1 cellular context compared by ENCODE assay signal in genomic region chr1:9537863-9538668, GRCh38.
TF ChIP-seq lines count a peak whose summit lies in the region.

No MANE protein-coding gene starts in this region.

TF ChIP-seq in K562, 482 proteins besides CTCF, POLR2A, EP300 and RAD21:
- TF ChIP-seq, protein P1, sequence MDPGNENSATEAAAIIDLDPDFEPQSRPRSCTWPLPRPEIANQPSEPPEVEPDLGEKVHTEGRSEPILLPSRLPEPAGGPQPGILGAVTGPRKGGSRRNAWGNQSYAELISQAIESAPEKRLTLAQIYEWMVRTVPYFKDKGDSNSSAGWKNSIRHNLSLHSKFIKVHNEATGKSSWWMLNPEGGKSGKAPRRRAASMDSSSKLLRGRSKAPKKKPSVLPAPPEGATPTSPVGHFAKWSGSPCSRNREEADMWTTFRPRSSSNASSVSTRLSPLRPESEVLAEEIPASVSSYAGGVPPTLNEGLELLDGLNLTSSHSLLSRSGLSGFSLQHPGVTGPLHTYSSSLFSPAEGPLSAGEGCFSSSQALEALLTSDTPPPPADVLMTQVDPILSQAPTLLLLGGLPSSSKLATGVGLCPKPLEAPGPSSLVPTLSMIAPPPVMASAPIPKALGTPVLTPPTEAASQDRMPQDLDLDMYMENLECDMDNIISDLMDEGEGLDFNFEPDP (CRISPR knock-in tag; IDR thresholded peaks at IDR 0.05), result no peak
- peak; percentile 33; the same call in 1 of the 2 replicates for TF ChIP-seq ZNF592 (IDR thresholded peaks at IDR 0.05)
- TF ChIP-seq PCBP2 (IDR thresholded peaks at IDR 0.05; ENCODE audit: low read depth, low read length, poor library complexity, severe bottlenecking), result no peak
- TF ChIP-seq ZKSCAN3 (CRISPR knock-in tag; IDR thresholded peaks at IDR 0.05), result no peak
- no peak for TF ChIP-seq SREBF1 (IDR thresholded peaks at IDR 0.05; ENCODE audit: borderline replicate concordance, low read depth, low read length)
- TF ChIP-seq, protein P2, sequence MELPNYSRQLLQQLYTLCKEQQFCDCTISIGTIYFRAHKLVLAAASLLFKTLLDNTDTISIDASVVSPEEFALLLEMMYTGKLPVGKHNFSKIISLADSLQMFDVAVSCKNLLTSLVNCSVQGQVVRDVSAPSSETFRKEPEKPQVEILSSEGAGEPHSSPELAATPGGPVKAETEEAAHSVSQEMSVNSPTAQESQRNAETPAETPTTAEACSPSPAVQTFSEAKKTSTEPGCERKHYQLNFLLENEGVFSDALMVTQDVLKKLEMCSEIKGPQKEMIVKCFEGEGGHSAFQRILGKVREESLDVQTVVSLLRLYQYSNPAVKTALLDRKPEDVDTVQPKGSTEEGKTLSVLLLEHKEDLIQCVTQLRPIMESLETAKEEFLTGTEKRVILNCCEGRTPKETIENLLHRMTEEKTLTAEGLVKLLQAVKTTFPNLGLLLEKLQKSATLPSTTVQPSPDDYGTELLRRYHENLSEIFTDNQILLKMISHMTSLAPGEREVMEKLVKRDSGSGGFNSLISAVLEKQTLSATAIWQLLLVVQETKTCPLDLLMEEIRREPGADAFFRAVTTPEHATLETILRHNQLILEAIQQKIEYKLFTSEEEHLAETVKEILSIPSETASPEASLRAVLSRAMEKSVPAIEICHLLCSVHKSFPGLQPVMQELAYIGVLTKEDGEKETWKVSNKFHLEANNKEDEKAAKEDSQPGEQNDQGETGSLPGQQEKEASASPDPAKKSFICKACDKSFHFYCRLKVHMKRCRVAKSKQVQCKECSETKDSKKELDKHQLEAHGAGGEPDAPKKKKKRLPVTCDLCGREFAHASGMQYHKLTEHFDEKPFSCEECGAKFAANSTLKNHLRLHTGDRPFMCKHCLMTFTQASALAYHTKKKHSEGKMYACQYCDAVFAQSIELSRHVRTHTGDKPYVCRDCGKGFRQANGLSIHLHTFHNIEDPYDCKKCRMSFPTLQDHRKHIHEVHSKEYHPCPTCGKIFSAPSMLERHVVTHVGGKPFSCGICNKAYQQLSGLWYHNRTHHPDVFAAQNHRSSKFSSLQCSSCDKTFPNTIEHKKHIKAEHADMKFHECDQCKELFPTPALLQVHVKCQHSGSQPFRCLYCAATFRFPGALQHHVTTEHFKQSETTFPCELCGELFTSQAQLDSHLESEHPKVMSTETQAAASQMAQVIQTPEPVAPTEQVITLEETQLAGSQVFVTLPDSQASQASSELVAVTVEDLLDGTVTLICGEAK (IDR thresholded peaks at IDR 0.05), result 0 out of 2 replicates have a peak, but pooled peaks have one; percentile 14
- TF ChIP-seq, protein P2 (CRISPR knock-in tag; IDR thresholded peaks at IDR 0.05), result no peak
- 0 out of 2 replicates have a peak, but pooled peaks have one; percentile 39 for TF ChIP-seq FOXP1 (CRISPR knock-in tag; IDR thresholded peaks at IDR 0.05)
- TF ChIP-seq, protein P3, sequence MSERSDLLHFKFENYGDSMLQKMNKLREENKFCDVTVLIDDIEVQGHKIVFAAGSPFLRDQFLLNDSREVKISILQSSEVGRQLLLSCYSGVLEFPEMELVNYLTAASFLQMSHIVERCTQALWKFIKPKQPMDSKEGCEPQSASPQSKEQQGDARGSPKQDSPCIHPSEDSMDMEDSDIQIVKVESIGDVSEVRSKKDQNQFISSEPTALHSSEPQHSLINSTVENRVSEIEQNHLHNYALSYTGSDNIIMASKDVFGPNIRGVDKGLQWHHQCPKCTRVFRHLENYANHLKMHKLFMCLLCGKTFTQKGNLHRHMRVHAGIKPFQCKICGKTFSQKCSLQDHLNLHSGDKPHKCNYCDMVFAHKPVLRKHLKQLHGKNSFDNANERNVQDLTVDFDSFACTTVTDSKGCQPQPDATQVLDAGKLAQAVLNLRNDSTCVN (CRISPR knock-in tag; IDR thresholded peaks at IDR 0.05), result 0 out of 2 replicates have a peak, but pooled peaks have one; percentile 3
- 0 out of 2 replicates have a peak, but pooled peaks have one; percentile 41 for TF ChIP-seq ARID4B (CRISPR knock-in tag; IDR thresholded peaks at IDR 0.05)
- peak; percentile 9 for TF ChIP-seq TAF1 (IDR thresholded peaks at IDR 0.05; ENCODE audit: control insufficient read depth, extremely low read depth, insufficient read depth, low read length, severe bottlenecking)
- peak; percentile 39; the same call in 1 of the 2 replicates for TF ChIP-seq ZBTB2 (IDR thresholded peaks at IDR 0.05)
- TF ChIP-seq ETV1 (tag; conservative IDR thresholded peaks at IDR 0.05; ENCODE audit: low read depth), result peak; percentile 23; the same call in 1 of the 2 replicates
- TF ChIP-seq, protein P4, sequence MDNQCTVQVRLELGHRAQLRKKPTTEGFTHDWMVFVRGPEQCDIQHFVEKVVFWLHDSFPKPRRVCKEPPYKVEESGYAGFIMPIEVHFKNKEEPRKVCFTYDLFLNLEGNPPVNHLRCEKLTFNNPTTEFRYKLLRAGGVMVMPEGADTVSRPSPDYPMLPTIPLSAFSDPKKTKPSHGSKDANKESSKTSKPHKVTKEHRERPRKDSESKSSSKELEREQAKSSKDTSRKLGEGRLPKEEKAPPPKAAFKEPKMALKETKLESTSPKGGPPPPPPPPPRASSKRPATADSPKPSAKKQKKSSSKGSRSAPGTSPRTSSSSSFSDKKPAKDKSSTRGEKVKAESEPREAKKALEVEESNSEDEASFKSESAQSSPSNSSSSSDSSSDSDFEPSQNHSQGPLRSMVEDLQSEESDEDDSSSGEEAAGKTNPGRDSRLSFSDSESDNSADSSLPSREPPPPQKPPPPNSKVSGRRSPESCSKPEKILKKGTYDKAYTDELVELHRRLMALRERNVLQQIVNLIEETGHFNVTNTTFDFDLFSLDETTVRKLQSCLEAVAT (IDR thresholded peaks at IDR 0.05), result 0 out of 4 replicates have a peak, but pooled peaks of 1 of the 2 experiments have one; percentile 9
- 0 out of 2 replicates have a peak, but pooled peaks have one; percentile 32 for TF ChIP-seq ZNF143 (CRISPR knock-in tag; IDR thresholded peaks at IDR 0.05)
- TF ChIP-seq BHLHE40 (IDR thresholded peaks at IDR 0.05; ENCODE audit: low read length), result peak; percentile 19; the same call in 1 of the 2 replicates
